In genomic region chr3:97970929-97971460, GRCh38 we compare ENCODE assay signal across 9 cellular contexts. TPM values are rescaled to one million over a fixed set of nuclear protein-coding genes. Genes with fewer than 3 reads are reported as not detected.
DNase-seq lines count a peak whose midpoint lies in the region; ATAC-seq and TF ChIP-seq lines count a peak whose summit lies in the region.
"Had no signal": no experiment of that assay in that cellular context is flagged by ENCODE, and none has a peak within 500 bp of the region (broad histone marks: within the 10 kb centered on the region; RNA-seq: fewer than 3 reads in every experiment).

No MANE protein-coding gene starts in this region.

- TF ChIP-seq EP300 in suprapubic skin (IDR thresholded peaks at IDR 0.05), result no peak

- H3K4me3 Mint-ChIP-seq in T-helper 2 cell treated with Interferon-gamma antibody and Interleukin-4, amounts not matched to agents 5 μg/mL and 100 μg/mL, for 36 hours, result peak overlapping the region; percentile 94

- TF ChIP-seq CTCF in fibroblast of villous mesenchyme (IDR thresholded peaks at IDR 0.05; ENCODE audit: insufficient read depth, low read depth, low read length) (no peak), suprapubic skin (IDR thresholded peaks at IDR 0.05) (no peak)

- no peak for DNase-seq in T-helper 2 cell treated with Interferon-gamma antibody and Interleukin-4, amounts not matched to agents 5 μg/mL and 100 μg/mL, for 36 hours (ENCODE audit: low spot score)
- DNase-seq in T-helper 2 cell, result no peak
- DNase-seq in SK-N-MC (ENCODE audit: low read depth, low spot score), result no peak
- peak; percentile 36 for DNase-seq in fibroblast of villous mesenchyme (ENCODE audit: low read depth)
- DNase-seq in suprapubic skin (ENCODE audit: low spot score in 2 of 2), result no peak
- no peak for DNase-seq in OCI-M1 (lab: John Stamatoyannopoulos, UW)

- no peaks in the 10 kb centered on the region for H3K27me3 ChIP-seq in suprapubic skin
- H3K27me3 ChIP-seq: SJSA1 had no signal

- peaks cover 6% of the 10 kb centered on the region; the same call in 1 of the 2 replicates for H3K36me3 ChIP-seq in SK-N-MC (ENCODE audit: insufficient read depth, low read length)
- H3K36me3 ChIP-seq in suprapubic skin, result peaks cover 9% of the 10 kb centered on the region

- 69% methylated on average over 9 of the region's 9 CpGs for WGBS in suprapubic skin

- H3K9ac ChIP-seq in SK-N-MC (ENCODE audit: insufficient read length), result no peak overlapping the region

- H3K27me3 Mint-ChIP-seq in T-helper 2 cell treated with Interferon-gamma antibody and Interleukin-4, amounts not matched to agents 5 μg/mL and 100 μg/mL, for 36 hours (ENCODE audit: low read depth), result no peaks in the 10 kb centered on the region

- peaks cover 28% of the 10 kb centered on the region for H3K4me1 ChIP-seq in suprapubic skin

- H3K9me3 ChIP-seq in SK-N-MC (ENCODE audit: low read depth, low read length), result no peaks in the 10 kb centered on the region
- no peaks in the 10 kb centered on the region for H3K9me3 ChIP-seq in suprapubic skin
- H3K9me3 ChIP-seq: SJSA1 had no signal

- H3K4me3 ChIP-seq in SK-N-MC (peak overlapping the region; percentile 76), fibroblast of villous mesenchyme (ENCODE audit: low read depth, low read length) (peak overlapping the region; percentile 71), suprapubic skin (peak overlapping the region; percentile 80)

- H3K4me1 Mint-ChIP-seq in T-helper 2 cell treated with Interferon-gamma antibody and Interleukin-4, amounts not matched to agents 5 μg/mL and 100 μg/mL, for 36 hours (ENCODE audit: low read depth), result peaks cover 64% of the 10 kb centered on the region

- peak overlapping the region; percentile 90 for H3K27ac Mint-ChIP-seq in T-helper 2 cell treated with Interferon-gamma antibody and Interleukin-4, amounts not matched to agents 5 μg/mL and 100 μg/mL, for 36 hours

- no peaks in the 10 kb centered on the region for H3K9me3 Mint-ChIP-seq in T-helper 2 cell treated with Interferon-gamma antibody and Interleukin-4, amounts not matched to agents 5 μg/mL and 100 μg/mL, for 36 hours

- H3K27ac ChIP-seq in SK-N-MC (no peak overlapping the region), suprapubic skin (peak overlapping the region; percentile 88)
- H3K27ac ChIP-seq: SJSA1 had no signal

- peaks cover 25% of the 10 kb centered on the region for H3K36me3 Mint-ChIP-seq in T-helper 2 cell treated with Interferon-gamma antibody and Interleukin-4, amounts not matched to agents 5 μg/mL and 100 μg/mL, for 36 hours (ENCODE audit: low read depth)

- no peak for TF ChIP-seq POLR2A in suprapubic skin (IDR thresholded peaks at IDR 0.05)

- ATAC-seq in GM19463 (IDR thresholded peaks at IDR 0.05; ENCODE audit: unreplicated experiment), result no peak
- no peak for ATAC-seq in HG03196 (IDR thresholded peaks at IDR 0.05; ENCODE audit: unreplicated experiment)

RNA-seq across cellular contexts. Expression of gene RIOX2, which starts 1.2 kb away (rescaled TPM):
- total RNA-seq in fibroblast of villous mesenchyme, result 31.6 and 34.1 TPM in 2 replicates
- total RNA-seq in suprapubic skin, result 10 to 100 TPM; 30.1 to 44.1 (median 38.6) TPM
